1 cellular context compared by ENCODE assay signal in genomic region chr7:1028044-1028770, GRCh38.
TF ChIP-seq lines count a peak whose summit lies in the region.

No MANE protein-coding gene starts in this region.

TF ChIP-seq in SK-N-SH, 30 proteins besides CTCF, POLR2A, EP300 and RAD21 (continued from another document):
- TF ChIP-seq ZBTB33 (IDR thresholded peaks at IDR 0.05; ENCODE audit: borderline replicate concordance, low read depth), result no peak
- TF ChIP-seq YY1 (IDR thresholded peaks at IDR 0.05; ENCODE audit: low read depth), result no peak
- TF ChIP-seq EZH2phosphoT487 (IDR thresholded peaks at IDR 0.05; ENCODE audit: borderline replicate concordance, low read depth), result no peak
- peak; percentile 15 for TF ChIP-seq CHD2 (IDR thresholded peaks at IDR 0.05; ENCODE audit: low read length, partially characterized antibody)
- TF ChIP-seq TCF12 (IDR thresholded peaks at IDR 0.05), result no peak
- peak; percentile 62; the same call in 1 of the 2 replicates for TF ChIP-seq SIN3A (IDR thresholded peaks at IDR 0.05; ENCODE audit: borderline replicate concordance, low read depth, low read length)
- no peak for TF ChIP-seq TEAD4 (IDR thresholded peaks at IDR 0.05; ENCODE audit: borderline replicate concordance, insufficient read depth)
- TF ChIP-seq USF1 (IDR thresholded peaks at IDR 0.05; ENCODE audit: borderline replicate concordance, low read depth), result no peak
- no peak for TF ChIP-seq SMC3 (IDR thresholded peaks at IDR 0.05; ENCODE audit: low read depth, low read length)
- TF ChIP-seq, protein P1, sequence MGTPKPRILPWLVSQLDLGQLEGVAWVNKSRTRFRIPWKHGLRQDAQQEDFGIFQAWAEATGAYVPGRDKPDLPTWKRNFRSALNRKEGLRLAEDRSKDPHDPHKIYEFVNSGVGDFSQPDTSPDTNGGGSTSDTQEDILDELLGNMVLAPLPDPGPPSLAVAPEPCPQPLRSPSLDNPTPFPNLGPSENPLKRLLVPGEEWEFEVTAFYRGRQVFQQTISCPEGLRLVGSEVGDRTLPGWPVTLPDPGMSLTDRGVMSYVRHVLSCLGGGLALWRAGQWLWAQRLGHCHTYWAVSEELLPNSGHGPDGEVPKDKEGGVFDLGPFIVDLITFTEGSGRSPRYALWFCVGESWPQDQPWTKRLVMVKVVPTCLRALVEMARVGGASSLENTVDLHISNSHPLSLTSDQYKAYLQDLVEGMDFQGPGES (IDR thresholded peaks at IDR 0.05; ENCODE audit: low read depth, low read length), result no peak
- no peak for TF ChIP-seq JUND (IDR thresholded peaks at IDR 0.05)
- no peak for TF ChIP-seq RFX5 (IDR thresholded peaks at IDR 0.05; ENCODE audit: low read length)
- TF ChIP-seq TAF1 (IDR thresholded peaks at IDR 0.05; ENCODE audit: borderline replicate concordance, low read depth, low read length), result peak; percentile 27; the same call in 1 of the 2 replicates
- TF ChIP-seq, protein P2, sequence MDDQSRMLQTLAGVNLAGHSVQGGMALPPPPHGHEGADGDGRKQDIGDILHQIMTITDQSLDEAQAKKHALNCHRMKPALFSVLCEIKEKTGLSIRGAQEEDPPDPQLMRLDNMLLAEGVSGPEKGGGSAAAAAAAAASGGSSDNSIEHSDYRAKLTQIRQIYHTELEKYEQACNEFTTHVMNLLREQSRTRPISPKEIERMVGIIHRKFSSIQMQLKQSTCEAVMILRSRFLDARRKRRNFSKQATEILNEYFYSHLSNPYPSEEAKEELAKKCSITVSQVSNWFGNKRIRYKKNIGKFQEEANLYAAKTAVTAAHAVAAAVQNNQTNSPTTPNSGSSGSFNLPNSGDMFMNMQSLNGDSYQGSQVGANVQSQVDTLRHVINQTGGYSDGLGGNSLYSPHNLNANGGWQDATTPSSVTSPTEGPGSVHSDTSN (IDR thresholded peaks at IDR 0.05), result no peak
- no peak for TF ChIP-seq FOXJ3 (CRISPR knock-in tag; IDR thresholded peaks at IDR 0.05)
- no peak for TF ChIP-seq MEF2A (IDR thresholded peaks at IDR 0.05; ENCODE audit: borderline replicate concordance, low read depth)
- TF ChIP-seq NRF1 (IDR thresholded peaks at IDR 0.05; ENCODE audit: low read depth, low read length), result peak; percentile 92
- TF ChIP-seq REST (IDR thresholded peaks at IDR 0.05; ENCODE audit: low read depth, low read length), result peak; percentile 22; the same call in 1 of the 2 replicates
- no peak for TF ChIP-seq GATA2 (CRISPR knock-in tag; IDR thresholded peaks at IDR 0.05)
- TF ChIP-seq, protein P3, sequence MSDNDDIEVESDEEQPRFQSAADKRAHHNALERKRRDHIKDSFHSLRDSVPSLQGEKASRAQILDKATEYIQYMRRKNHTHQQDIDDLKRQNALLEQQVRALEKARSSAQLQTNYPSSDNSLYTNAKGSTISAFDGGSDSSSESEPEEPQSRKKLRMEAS (IDR thresholded peaks at IDR 0.05; ENCODE audit: low read depth), result no peak
- TF ChIP-seq NFIC (IDR thresholded peaks at IDR 0.05; ENCODE audit: borderline replicate concordance), result no peak
- TF ChIP-seq GABPA (IDR thresholded peaks at IDR 0.05; ENCODE audit: low read depth), result no peak
- TF ChIP-seq, protein P4, sequence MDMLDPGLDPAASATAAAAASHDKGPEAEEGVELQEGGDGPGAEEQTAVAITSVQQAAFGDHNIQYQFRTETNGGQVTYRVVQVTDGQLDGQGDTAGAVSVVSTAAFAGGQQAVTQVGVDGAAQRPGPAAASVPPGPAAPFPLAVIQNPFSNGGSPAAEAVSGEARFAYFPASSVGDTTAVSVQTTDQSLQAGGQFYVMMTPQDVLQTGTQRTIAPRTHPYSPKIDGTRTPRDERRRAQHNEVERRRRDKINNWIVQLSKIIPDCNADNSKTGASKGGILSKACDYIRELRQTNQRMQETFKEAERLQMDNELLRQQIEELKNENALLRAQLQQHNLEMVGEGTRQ (IDR thresholded peaks at IDR 0.05; ENCODE audit: borderline replicate concordance, low read depth, low read length), result no peak
- no peak for TF ChIP-seq RXRA (IDR thresholded peaks at IDR 0.05; ENCODE audit: borderline replicate concordance, low read depth)
- TF ChIP-seq FOXM1 (IDR thresholded peaks at IDR 0.05; ENCODE audit: low read depth), result no peak
- no peak for TF ChIP-seq FOSL2 (IDR thresholded peaks at IDR 0.05; ENCODE audit: borderline replicate concordance, low read depth)
- peak; percentile 51; the same call in 1 of the 2 replicates for TF ChIP-seq MXI1 (IDR thresholded peaks at IDR 0.05; ENCODE audit: low read depth, low read length)
